ENCODE assay signal across 1 cellular context in genomic region chr1:43933386-43934278, GRCh38.
TF ChIP-seq lines count a peak whose summit lies in the region.

A gene with protein sequence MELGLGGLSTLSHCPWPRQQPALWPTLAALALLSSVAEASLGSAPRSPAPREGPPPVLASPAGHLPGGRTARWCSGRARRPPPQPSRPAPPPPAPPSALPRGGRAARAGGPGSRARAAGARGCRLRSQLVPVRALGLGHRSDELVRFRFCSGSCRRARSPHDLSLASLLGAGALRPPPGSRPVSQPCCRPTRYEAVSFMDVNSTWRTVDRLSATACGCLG (plus strand): TSS chr1:43933801. CDS start chr1:43935657, 1,856 bp downstream.

TF ChIP-seq in GM12878, 131 proteins besides CTCF, POLR2A, EP300 and RAD21 (continued from another document):
- TF ChIP-seq, protein P1, sequence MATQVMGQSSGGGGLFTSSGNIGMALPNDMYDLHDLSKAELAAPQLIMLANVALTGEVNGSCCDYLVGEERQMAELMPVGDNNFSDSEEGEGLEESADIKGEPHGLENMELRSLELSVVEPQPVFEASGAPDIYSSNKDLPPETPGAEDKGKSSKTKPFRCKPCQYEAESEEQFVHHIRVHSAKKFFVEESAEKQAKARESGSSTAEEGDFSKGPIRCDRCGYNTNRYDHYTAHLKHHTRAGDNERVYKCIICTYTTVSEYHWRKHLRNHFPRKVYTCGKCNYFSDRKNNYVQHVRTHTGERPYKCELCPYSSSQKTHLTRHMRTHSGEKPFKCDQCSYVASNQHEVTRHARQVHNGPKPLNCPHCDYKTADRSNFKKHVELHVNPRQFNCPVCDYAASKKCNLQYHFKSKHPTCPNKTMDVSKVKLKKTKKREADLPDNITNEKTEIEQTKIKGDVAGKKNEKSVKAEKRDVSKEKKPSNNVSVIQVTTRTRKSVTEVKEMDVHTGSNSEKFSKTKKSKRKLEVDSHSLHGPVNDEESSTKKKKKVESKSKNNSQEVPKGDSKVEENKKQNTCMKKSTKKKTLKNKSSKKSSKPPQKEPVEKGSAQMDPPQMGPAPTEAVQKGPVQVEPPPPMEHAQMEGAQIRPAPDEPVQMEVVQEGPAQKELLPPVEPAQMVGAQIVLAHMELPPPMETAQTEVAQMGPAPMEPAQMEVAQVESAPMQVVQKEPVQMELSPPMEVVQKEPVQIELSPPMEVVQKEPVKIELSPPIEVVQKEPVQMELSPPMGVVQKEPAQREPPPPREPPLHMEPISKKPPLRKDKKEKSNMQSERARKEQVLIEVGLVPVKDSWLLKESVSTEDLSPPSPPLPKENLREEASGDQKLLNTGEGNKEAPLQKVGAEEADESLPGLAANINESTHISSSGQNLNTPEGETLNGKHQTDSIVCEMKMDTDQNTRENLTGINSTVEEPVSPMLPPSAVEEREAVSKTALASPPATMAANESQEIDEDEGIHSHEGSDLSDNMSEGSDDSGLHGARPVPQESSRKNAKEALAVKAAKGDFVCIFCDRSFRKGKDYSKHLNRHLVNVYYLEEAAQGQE (IDR thresholded peaks at IDR 0.05; ENCODE audit: low read depth, low read length) = no peak
- TF ChIP-seq PRDM15 (CRISPR knock-in tag; IDR thresholded peaks at IDR 0.05) = no peak
- TF ChIP-seq YY1 (IDR thresholded peaks at IDR 0.05; ENCODE audit: low read depth, low read length) = no peak
- no peak for TF ChIP-seq DPF2 (IDR thresholded peaks at IDR 0.05)
